ENCODE assay signal across 31 cellular contexts in genomic region chr6:1244278-1244677, GRCh38.
"Had no signal": no experiment of that assay in that cellular context is flagged by ENCODE, and none has a peak within 500 bp of the region (broad histone marks: within the 10 kb centered on the region; RNA-seq: fewer than 3 reads in every experiment).

No MANE protein-coding gene starts in this region.

- H3K4me3 ChIP-seq: adrenal gland, body of pancreas, breast epithelium had no signal

- DNase-seq: activated B cell treated with CpG ODN at 0.5 μM for 24 hours; activated CD4-positive, alpha-beta memory T cell treated with anti-CD3 and anti-CD28 coated beads, Interleukin-2, amount 10 ng/mL, durations not matched to agents 7 days and 5 days; activated CD4-positive, alpha-beta T cell treated with anti-CD3 and anti-CD28 coated beads for 4 hours; activated CD4-positive, alpha-beta T cell treated with anti-CD3 and anti-CD28 coated beads, Interleukin-2, amount 10 ng/mL, durations not matched to agents 7 days and 5 days; activated CD4-positive, alpha-beta T cell treated with anti-CD3 and anti-CD28 coated beads, Interleukin-2, amount 50 U/mL, for 48 hours; activated CD4-positive, CD25-positive, alpha-beta regulatory T cell treated with anti-CD3 and anti-CD28 coated beads, Interleukin-2, amount 50 U/mL, for 72 hours; activated CD8-positive, alpha-beta memory T cell treated with anti-CD3 and anti-CD28 coated beads for 24 hours; activated CD8-positive, alpha-beta memory T cell treated with anti-CD3 and anti-CD28 coated beads, Interleukin-2, amount 10 ng/mL, durations not matched to agents 7 days and 5 days; activated CD8-positive, alpha-beta memory T cell treated with anti-CD3 and anti-CD28 coated beads, Interleukin-2, amount 50 U/mL, for 48 hours; activated CD8-positive, alpha-beta T cell treated with anti-CD3 and anti-CD28 coated beads, Interleukin-2, amount 10 ng/mL, durations not matched to agents 7 days and 5 days; activated effector memory CD4-positive, alpha-beta T cell treated with Interleukin-2 at 50 U/mL for 16 hours; activated gamma-delta T cell; activated naive CD4-positive, alpha-beta T cell treated with anti-CD3 and anti-CD28 coated beads, Interleukin-2, amount 50 U/mL, for 16 hours; activated naive CD4-positive, alpha-beta T cell treated with Interleukin-2 at 50 U/mL for 16 hours; activated naive CD8-positive, alpha-beta T cell treated with anti-CD3 and anti-CD28 coated beads for 36 hours; activated T-cell treated with anti-CD3 and anti-CD28 coated beads, Interleukin-2, amount 50 U/mL, for 24 hours; activated T-cell treated with anti-CD3 and anti-CD28 coated beads, Interleukin-2, amount 50 U/mL, for 48 hours; adrenal gland; amniotic stem cell; aorta; body of pancreas; brain microvascular endothelial cell; central memory CD4-positive, alpha-beta T cell; T-helper 1 cell; T-helper 2 cell; T-helper 9 cell had no signal

- H3K27me3 ChIP-seq: adrenal gland, body of pancreas, brain microvascular endothelial cell had no signal

- ATAC-seq: activated CD8-positive, alpha-beta memory T cell treated with anti-CD3 and anti-CD28 coated beads, Interleukin-2, amount 10 ng/mL, durations not matched to agents 7 days and 5 days; activated CD8-positive, alpha-beta T cell treated with anti-CD3 and anti-CD28 coated beads, Interleukin-2, amount 10 ng/mL, durations not matched to agents 7 days and 5 days; activated naive CD4-positive, alpha-beta T cell treated with anti-CD3 and anti-CD28 coated beads, Interleukin-2, amount 50 U/mL, for 72 hours; body of pancreas had no signal

- H3K36me3 ChIP-seq: adrenal gland, brain microvascular endothelial cell, breast epithelium had no signal

- H3K9me3 ChIP-seq: adrenal gland, body of pancreas, breast epithelium had no signal

- H3K4me1 ChIP-seq: adrenal gland, breast epithelium had no signal

- FAIRE-seq: astrocyte, TTC549 had no signal

- H3K27ac ChIP-seq: adrenal gland, body of pancreas, brain microvascular endothelial cell, breast epithelium, VCaP had no signal
